In the genomic region with DNA sequence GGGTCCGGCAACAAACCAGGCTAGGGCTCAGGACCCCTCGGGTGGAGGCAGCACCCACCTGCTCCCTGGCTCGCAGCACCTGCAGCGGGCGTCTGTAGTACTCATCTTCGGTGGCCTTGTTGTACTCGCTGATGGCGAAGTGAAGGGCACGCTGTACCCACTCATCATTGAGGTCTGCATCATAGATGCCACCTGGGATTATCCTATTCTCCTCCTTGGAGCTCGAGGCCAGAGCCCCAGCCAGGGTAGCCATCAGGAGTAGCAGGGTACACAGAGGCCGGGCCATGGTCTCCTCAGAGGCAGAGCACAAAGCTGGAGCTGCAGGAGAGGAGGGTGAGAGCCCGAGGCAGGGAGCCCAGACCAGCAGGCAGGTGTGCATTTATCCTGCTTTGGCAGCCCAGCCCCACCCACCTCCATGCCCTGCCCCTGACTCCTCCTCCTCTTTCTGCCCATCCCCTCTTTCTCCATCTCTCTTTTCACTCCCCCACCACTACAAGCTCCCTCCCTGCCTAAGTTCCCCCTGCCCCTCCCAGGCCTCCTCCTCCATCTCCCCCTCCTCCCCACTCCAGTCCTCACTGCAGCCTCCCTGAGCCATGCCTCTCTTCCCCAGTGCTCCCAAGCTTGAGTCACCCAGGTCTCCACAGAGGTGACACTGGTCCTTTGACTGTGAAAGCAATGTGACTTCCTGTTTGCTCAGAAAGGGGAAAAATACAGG, we compare ENCODE assay signal across 14 cellular contexts. TPM values are rescaled to one million over a fixed set of nuclear protein-coding genes. Genes with fewer than 3 reads are reported as not detected.
"Had no signal": no experiment of that assay in that cellular context is flagged by ENCODE, and none has a peak within 500 bp of the region (broad histone marks: within the 10 kb centered on the region; RNA-seq: fewer than 3 reads in every experiment).

A gene with protein sequence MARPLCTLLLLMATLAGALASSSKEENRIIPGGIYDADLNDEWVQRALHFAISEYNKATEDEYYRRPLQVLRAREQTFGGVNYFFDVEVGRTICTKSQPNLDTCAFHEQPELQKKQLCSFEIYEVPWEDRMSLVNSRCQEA (minus strand): TSS at position 355 of the 715 bp plus-strand sequence. CDS start 69 bp downstream, at position 286.

RNA-seq across cellular contexts. Expression of the gene that starts here (rescaled TPM):
- total RNA-seq: activated CD4-positive, alpha-beta T cell treated with anti-CD3 and anti-CD28 coated beads, Interleukin-2, amount 10 ng/mL, durations not matched to agents 24 days and 14 days; activated CD8-positive, alpha-beta memory T cell treated with anti-CD3 and anti-CD28 coated beads for 36 hours; activated CD8-positive, alpha-beta T cell treated with anti-CD3 and anti-CD28 coated beads for 36 hours; activated naive CD8-positive, alpha-beta T cell treated with anti-CD3 and anti-CD28 coated beads for 36 hours; activated T-cell treated with anti-CD3 and anti-CD28 coated beads, Interleukin-2, amount 50 U/mL, for 72 hours; activated T-helper 17 cell treated with anti-CD3 and anti-CD28 coated beads, Interleukin-2, amount 50 U/mL, for 72 hours; aorta; cerebellum; LHCN-M2; OCI-LY7; RPMI7951; SJCRH30; T-helper 1 cell treated with Interleukin-12 subunit alpha and Interleukin-12 subunit beta and Interleukin-4 antibody, amounts not matched to agents 30 ng/mL and 1 ng/mL, for 36 hours; T-helper 2 cell treated with Interferon-gamma antibody and Interleukin-4, amounts not matched to agents 100 ng/mL and 5 ng/mL, for 36 hours had no signal
- polyA plus RNA-seq: aorta had no signal
